24 cellular contexts compared by ENCODE assay signal in the genomic region with DNA sequence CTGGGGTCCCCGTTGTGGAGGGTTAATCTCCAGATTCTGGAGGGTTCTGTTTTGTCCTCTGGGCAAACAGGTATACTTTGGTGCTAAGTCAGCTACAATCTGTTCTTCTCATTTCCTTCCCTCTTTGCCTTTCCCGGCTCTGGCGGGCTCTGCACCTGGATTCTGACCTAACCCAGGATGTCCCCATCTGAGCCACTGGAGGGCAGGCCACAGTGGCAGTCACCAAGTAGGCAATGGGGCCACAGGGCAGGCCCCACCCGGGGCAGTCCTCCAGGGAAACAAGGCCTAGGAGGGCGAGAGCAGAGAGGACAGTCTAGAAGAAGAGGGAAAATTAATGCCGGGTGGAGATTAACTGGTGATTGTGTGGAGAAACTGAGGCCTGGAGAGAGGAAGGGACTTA. TPM values are rescaled to one million over a fixed set of nuclear protein-coding genes. Genes with fewer than 3 reads are reported as not detected.
DNase-seq lines count a peak whose midpoint lies in the region; ATAC-seq, FAIRE-seq and TF ChIP-seq lines count a peak whose summit lies in the region.
"Had no signal": no experiment of that assay in that cellular context is flagged by ENCODE, and none has a peak within 500 bp of the region (broad histone marks: within the 10 kb centered on the region; RNA-seq: fewer than 3 reads in every experiment).

No MANE protein-coding gene starts in this region.

- no peak for ATAC-seq in left cardiac atrium
- ATAC-seq in K562 = peak; percentile 76
- ATAC-seq in HG02884 (IDR thresholded peaks at IDR 0.05; ENCODE audit: unreplicated experiment) = no peak
- ATAC-seq: body of pancreas, lower lobe of right lung had no signal

- FAIRE-seq in K562 (lab: Jason Lieb, UNC) (no peak), small intestine (lab: Jason Lieb, UNC) (no peak)
- FAIRE-seq: colon, endometrium, RCC 7860 had no signal

- intact Hi-C loops in left ventricle myocardium inferior (cut with micrococcal nuclease) = no loop called here
- intact Hi-C loops in left cardiac atrium (cut with DNase I) = no loop called here
- intact Hi-C loops in K562 (cut with micrococcal nuclease) = no loop called here

- peak; percentile 47 for TF ChIP-seq CTCF in left ventricle myocardium inferior (IDR thresholded peaks at IDR 0.05; ENCODE audit: borderline replicate concordance)
- TF ChIP-seq CTCF in Loucy (conservative IDR thresholded peaks at IDR 0.05; ENCODE audit: low read length) = peak; percentile 40
- peak in 2 of 3 experiments; percentile 16 to 30; a peak in 1 of 6 replicates for TF ChIP-seq CTCF in K562 (IDR thresholded peaks at IDR 0.05 in 2 of 3, conservative IDR thresholded peaks at IDR 0.05 in 1 of 3; ENCODE audit: insufficient read depth in 2 of 3, low read depth in 1 of 3, low read length in 3 of 3)

- H3K36me3 ChIP-seq in left ventricle myocardium inferior (no peaks in the 10 kb centered on the region), Loucy (ENCODE audit: insufficient read depth, low read length) (no peaks in the 10 kb centered on the region), K562 (ENCODE audit: control insufficient read depth, insufficient read depth, low read length) (no peaks in the 10 kb centered on the region), small intestine (ENCODE audit: control insufficient read depth in 2 of 2, insufficient read depth in 2 of 2, low read length in 2 of 2) (no peaks in the 10 kb centered on the region), HAP-1 (replicated peaks) (no peaks in the 10 kb centered on the region)
- H3K36me3 ChIP-seq: lower lobe of right lung had no signal

- no peaks in the 10 kb centered on the region for H3K9me3 ChIP-seq in left ventricle myocardium inferior (replicated peaks)
- H3K9me3 ChIP-seq in Loucy (ENCODE audit: insufficient read depth, low read depth, low read length) = no peaks in the 10 kb centered on the region
- no peaks in the 10 kb centered on the region for H3K9me3 ChIP-seq in K562 (replicated peaks; ENCODE audit: control insufficient read depth, insufficient read depth, low read depth, low read length)
- no peaks in the 10 kb centered on the region for H3K9me3 ChIP-seq in small intestine (ENCODE audit: control insufficient read depth, low read depth)
- peaks cover 4% of the 10 kb centered on the region; the same call in 1 of the 2 replicates for H3K9me3 ChIP-seq in HAP-1
- H3K9me3 ChIP-seq: body of pancreas, lower lobe of right lung had no signal

- WGBS in K562 (ENCODE audit: insufficient coverage, low coverage, missing lambda C conversion rate) = 0% methylated on average over 6 of the region's 6 CpGs
- 37 to 60% (median 46%) methylated on average over 6 of the region's 6 CpGs for WGBS in small intestine, 3 donors

- no peaks in the 10 kb centered on the region for H3F3A ChIP-seq in Loucy (ENCODE audit: low read depth)

- no peak overlapping the region for H2AFZ ChIP-seq in Loucy (ENCODE audit: low read length)
- H2AFZ ChIP-seq in K562 (ENCODE audit: low read depth, low read length) = no peak overlapping the region

- DNase-seq in left ventricle myocardium inferior (no peak), left cardiac atrium (no peak), K562 (ENCODE audit: extremely low read depth in 1 of 4, low spot score in 3 of 4) (peak in 1 of 4 experiments; percentile 15), small intestine (peak; percentile 46), pons (ENCODE audit: low spot score) (no peak), HAP-1 (ENCODE audit: low spot score in 2 of 2) (no peak)
- DNase-seq: activated CD4-positive, CD25-positive, alpha-beta regulatory T cell; activated T-cell treated with anti-CD3 and anti-CD28 coated beads, Interleukin-2, amount 50 U/mL, for 72 hours; body of pancreas; COR-L47; HFFc6; IMR-90; lower lobe of right lung; NCI-H2029; NCI-H226; NCI-H82 had no signal

- no peak overlapping the region for H3K4me2 ChIP-seq in Loucy (ENCODE audit: low read depth, low read length, poor library complexity, severe bottlenecking)
- H3K4me2 ChIP-seq in K562 (ENCODE audit: insufficient read depth, low read length) = no peak overlapping the region

- H4K20me1 ChIP-seq in Loucy (ENCODE audit: insufficient read depth, low read length, poor library complexity, severe bottlenecking) (no peaks in the 10 kb centered on the region), K562 (replicated peaks; ENCODE audit: control insufficient read depth, insufficient read depth, low read length) (no peaks in the 10 kb centered on the region)

- peaks cover 2% of the 10 kb centered on the region for H3K9me1 ChIP-seq in K562 (ENCODE audit: control insufficient read depth, insufficient read depth, low read length)

- no peak for TF ChIP-seq EP300 in K562 (IDR thresholded peaks at IDR 0.05; ENCODE audit: low read length)

- no peak for TF ChIP-seq RAD21 in K562 (CRISPR knock-in tag; conservative IDR thresholded peaks at IDR 0.05 in 1 of 2, IDR thresholded peaks at IDR 0.05 in 1 of 2)

- POLR2A ChIA-PET in K562 (lab: Yijun Ruan, JAX) = no interaction called here

- H3K27ac ChIP-seq in left ventricle myocardium inferior (replicated peaks) = no peak overlapping the region
- no peak overlapping the region for H3K27ac ChIP-seq in K562 (ENCODE audit: extremely low read depth, low read depth, low read length)
- no peak overlapping the region for H3K27ac ChIP-seq in small intestine (ENCODE audit: low read depth in 1 of 2, low read length in 1 of 2)
- H3K27ac ChIP-seq: body of pancreas, HL-60, lower lobe of right lung, SK-N-MC had no signal

- H3K27me3 ChIP-seq in left ventricle myocardium inferior (ENCODE audit: low read depth) = no peaks in the 10 kb centered on the region
- no peaks in the 10 kb centered on the region for H3K27me3 ChIP-seq in Loucy (ENCODE audit: insufficient read depth, low read length, poor library complexity, severe bottlenecking)
- H3K27me3 ChIP-seq in K562 (ENCODE audit: control insufficient read depth in 2 of 2, insufficient read depth in 2 of 2, low read length in 2 of 2) = peaks cover 0 to 13% of the 10 kb centered on the region in 2 experiments; a peak in 1 of 5 replicates
- H3K27me3 ChIP-seq in small intestine (ENCODE audit: control insufficient read depth in 2 of 2, insufficient read depth in 2 of 2, low read length in 2 of 2) = no peaks in the 10 kb centered on the region
- H3K27me3 ChIP-seq in HAP-1 (ENCODE audit: low read depth) = no peaks in the 10 kb centered on the region
- H3K27me3 ChIP-seq: body of pancreas had no signal

- no peaks in the 10 kb centered on the region for H3K9me2 ChIP-seq in Loucy (replicated peaks; ENCODE audit: low read depth, low read length)

- in situ Hi-C loops in K562 (cut with MboI) = no loop called here
- in situ Hi-C loops in HAP-1 (cut with MboI; ENCODE audit: low sequenced_read_pairs) = no loop called here

- no peak for TF ChIP-seq POLR2A in K562 (conservative IDR thresholded peaks at IDR 0.05)

- CTCF ChIA-PET in K562 (lab: Yijun Ruan, JAX; ENCODE audit: low intra/inter-chr PET ratio) = no interaction called here

- H3K9ac ChIP-seq in Loucy (ENCODE audit: low read depth, low read length, poor library complexity, severe bottlenecking) = no peak overlapping the region
- H3K9ac ChIP-seq in K562 (ENCODE audit: insufficient read depth in 1 of 2, low read depth in 2 of 2, low read length in 2 of 2) = no peak overlapping the region

- BruUV-seq in K562 (replicated peaks; lab: Mats Ljungman, UMichigan) = no TSS peak

- no peaks in the 10 kb centered on the region for H3K79me2 ChIP-seq in Loucy (ENCODE audit: insufficient read depth, low read length)
- no peaks in the 10 kb centered on the region for H3K79me2 ChIP-seq in K562 (ENCODE audit: control insufficient read depth, insufficient read depth, low read length)

- H3K4me3 ChIP-seq in left ventricle myocardium inferior (no peak overlapping the region), Loucy (ENCODE audit: low read length, poor library complexity, severe bottlenecking) (no peak overlapping the region), K562 (no peak overlapping the region), small intestine (ENCODE audit: low read depth in 1 of 2, low read length in 2 of 2) (no peak overlapping the region), HAP-1 (no peak overlapping the region)
- H3K4me3 ChIP-seq: body of pancreas, lower lobe of right lung, SK-N-MC had no signal

- peaks cover 6% of the 10 kb centered on the region for H3K4me1 ChIP-seq in left ventricle myocardium inferior
- no peaks in the 10 kb centered on the region for H3K4me1 ChIP-seq in Loucy (ENCODE audit: insufficient read depth, low read length, poor library complexity, severe bottlenecking)
- H3K4me1 ChIP-seq in K562 (replicated peaks in 1 of 2; ENCODE audit: control insufficient read depth in 2 of 2, insufficient read depth in 2 of 2, low read length in 2 of 2) = no peaks in the 10 kb centered on the region
- no peaks in the 10 kb centered on the region for H3K4me1 ChIP-seq in small intestine (ENCODE audit: control insufficient read depth in 2 of 2, insufficient read depth in 1 of 2, low read depth in 1 of 2, low read length in 1 of 2)
- H3K4me1 ChIP-seq in HAP-1 = peaks cover 11% of the 10 kb centered on the region
- H3K4me1 ChIP-seq: body of pancreas, lower lobe of right lung had no signal

TF ChIP-seq in K562, 482 proteins besides CTCF, POLR2A, EP300 and RAD21:
- TF ChIP-seq IRF2 (CRISPR knock-in tag; IDR thresholded peaks at IDR 0.05) (no peak), CREB1 (IDR thresholded peaks at IDR 0.05) (no peak), CREB1 (CRISPR knock-in tag; IDR thresholded peaks at IDR 0.05) (no peak), ZNF586 (CRISPR knock-in tag; conservative IDR thresholded peaks at IDR 0.05) (no peak), DPF2 (IDR thresholded peaks at IDR 0.05) (no peak)

RNA-seq across cellular contexts. Expression of a gene that starts 40.4 kb away (rescaled TPM):
- total RNA-seq in left ventricle myocardium inferior (47.7 TPM), left cardiac atrium (10 to 100 TPM; 20.0 to 24.3 TPM), K562 (2014; rRNA removed) (not detected in 2 replicates), K562 (2014; rRNA removed; fragmentation: Illumina TruSeq; extraction: Trizol) (not detected in 2 replicates), K562 (2015; rRNA removed; fragmentation: Illumina TruSeq; extraction: Trizol) (not detected in 2 replicates), K562 (2021) (0.07 TPM in 1 of 2 replicates, not detected in the other)
- total RNA-seq in K562 (2011; cell fraction: chromatin; rRNA removed; ENCODE audit: low replicate concordance) = not detected in 2 replicates
- not detected in 2 replicates for total RNA-seq in K562 (2011; cell fraction: nucleolus; rRNA removed)
- not detected in 2 replicates for total RNA-seq in K562 (2011; cell fraction: nucleoplasm; rRNA removed)
- polyA plus RNA-seq in K562 (2011; rRNA removed) (not detected in 2 replicates), K562 (2014; fragmentation: Illumina TruSeq; extraction: Trizol) (0.04 TPM in 1 of 2 replicates, not detected in the other), K562 (2014; fragmentation: Nextera tagmentation; extraction: Ambion mirVana) (not detected), K562 (2014; rRNA removed) (not detected in 2 replicates), small intestine (1 to 10 TPM; 6.3 to 7.2 (median 6.5) TPM)
- polyA plus RNA-seq in K562 (2011; cell fraction: cytosol; rRNA removed) = not detected in 2 replicates
- not detected in 2 replicates for polyA plus RNA-seq in K562 (2011; cell fraction: nucleus; rRNA removed)
- polyA plus RNA-seq in K562 (2012) = 0.05 and 0.12 TPM in 2 replicates
- not detected in 2 replicates for polyA minus RNA-seq in K562 (2011; rRNA and poly(A)+ RNA removed)
- not detected in 2 replicates for polyA minus RNA-seq in K562 (2011; cell fraction: cytosol; rRNA and poly(A)+ RNA removed)
- not detected in 2 replicates for polyA minus RNA-seq in K562 (2011; cell fraction: nucleus; rRNA and poly(A)+ RNA removed)
- total RNA-seq: fibroblast of lung, HFFc6, IMR-90 had no signal
- polyA plus RNA-seq: IMR-90 had no signal

Comparison
In these comparisons a context has a peak if more than half of its experiments do, and no peak if none do; other contexts are left out.
1. RNA of a gene that starts 40.4 kb away (total RNA-seq): 47.7 TPM in left ventricle myocardium inferior (single experiment) and 20.0 to 24.3 TPM in left cardiac atrium; 0.07 TPM in K562; every median in the first group is over 10 times any median in the second.
2. Peak in every context shown above with its lines, with median percentiles within 50 percentile points of each other: CTCF ChIP-seq.